16 cellular contexts compared by ENCODE assay signal in the genomic region with DNA sequence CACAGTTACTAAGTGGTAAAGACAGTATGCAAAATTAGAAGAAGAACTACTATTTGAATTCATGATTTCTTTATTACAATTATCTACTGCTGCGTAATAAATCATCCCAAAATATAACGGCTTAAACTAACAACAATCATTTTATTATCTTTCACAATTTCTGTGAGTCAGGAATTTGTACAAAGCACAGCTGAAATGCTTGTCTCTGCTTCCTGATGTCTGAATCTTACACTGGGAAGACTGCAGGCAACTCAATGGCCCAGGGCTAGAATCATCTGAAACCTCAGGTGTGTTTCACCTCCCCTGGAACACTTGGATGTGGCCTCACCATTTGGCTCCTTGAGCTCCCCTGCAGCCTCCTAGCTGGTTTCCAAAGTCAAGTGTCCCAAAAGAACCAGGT.
"Had no signal": no experiment of that assay in that cellular context is flagged by ENCODE, and none has a peak within 500 bp of the region (broad histone marks: within the 10 kb centered on the region; RNA-seq: fewer than 3 reads in every experiment).

No MANE protein-coding gene starts in this region.

- H3K27me3 ChIP-seq: ovary, spleen, testis had no signal

- H3K27me3 Mint-ChIP-seq: activated CD8-positive, alpha-beta T cell treated with anti-CD3 and anti-CD28 coated beads for 36 hours; brain; dendritic cell treated with granulocyte-macrophage colony-stimulating factor and Interleukin-4, amounts not matched to agents 40 ng/mL and 50 ng/mL, for 4 days; stimulated activated naive CD8-positive, alpha-beta T cell treated with anti-CD3 and anti-CD28 coated beads, Interleukin-15, amount 100 ng/mL, for 72 hours had no signal

- H3K27ac ChIP-seq: ovary, testis had no signal

- ATAC-seq: activated CD8-positive, alpha-beta T cell treated with anti-CD3 and anti-CD28 coated beads for 36 hours; activated naive CD4-positive, alpha-beta T cell treated with anti-CD3 and anti-CD28 coated beads, Interleukin-2, amount 50 U/mL, for 72 hours; sciatic nerve; stimulated activated naive CD8-positive, alpha-beta T cell treated with anti-CD3 and anti-CD28 coated beads, Interleukin-15, amount 100 ng/mL, for 72 hours; T-helper 17 cell had no signal

- H3K36me3 Mint-ChIP-seq: activated naive CD4-positive, alpha-beta T cell treated with anti-CD3 and anti-CD28 coated beads, Interleukin-2, amount 50 U/mL, for 72 hours; brain had no signal

- H3K4me3 ChIP-seq: ovary, spleen, testis had no signal

- H3K4me1 ChIP-seq: spleen, testis had no signal

- DNase-seq: activated CD4-positive, alpha-beta T cell treated with anti-CD3 and anti-CD28 coated beads for 48 hours; activated CD8-positive, alpha-beta T cell treated with anti-CD3 and anti-CD28 coated beads for 36 hours; activated gamma-delta T cell; activated T-cell treated with anti-CD3 and anti-CD28 coated beads, Interleukin-2, amount 50 U/mL, for 48 hours; amniotic stem cell; hippocampal formation; ovary; spleen; stimulated activated naive CD8-positive, alpha-beta T cell treated with anti-CD3 and anti-CD28 coated beads, Interleukin-15, amount 100 ng/mL, for 72 hours; T-helper 17 cell; testis had no signal

- H3K4me3 Mint-ChIP-seq: activated CD8-positive, alpha-beta T cell treated with anti-CD3 and anti-CD28 coated beads for 36 hours; brain; dendritic cell treated with granulocyte-macrophage colony-stimulating factor and Interleukin-4, amounts not matched to agents 40 ng/mL and 50 ng/mL, for 4 days; neural crest cell; stimulated activated naive CD8-positive, alpha-beta T cell treated with anti-CD3 and anti-CD28 coated beads, Interleukin-15, amount 100 ng/mL, for 72 hours; T-helper 17 cell had no signal

- H3K9me3 Mint-ChIP-seq: activated CD8-positive, alpha-beta T cell treated with anti-CD3 and anti-CD28 coated beads for 36 hours; brain; dendritic cell treated with granulocyte-macrophage colony-stimulating factor and Interleukin-4, amounts not matched to agents 40 ng/mL and 50 ng/mL, for 4 days; neural crest cell had no signal

- H3K36me3 ChIP-seq: ovary, spleen had no signal

- H3K27ac Mint-ChIP-seq: activated CD8-positive, alpha-beta T cell treated with anti-CD3 and anti-CD28 coated beads for 36 hours; activated naive CD4-positive, alpha-beta T cell treated with anti-CD3 and anti-CD28 coated beads, Interleukin-2, amount 50 U/mL, for 72 hours; brain; dendritic cell treated with granulocyte-macrophage colony-stimulating factor and Interleukin-4, amounts not matched to agents 40 ng/mL and 50 ng/mL, for 4 days; stimulated activated naive CD8-positive, alpha-beta T cell treated with anti-CD3 and anti-CD28 coated beads, Interleukin-15, amount 100 ng/mL, for 72 hours; T-helper 17 cell had no signal

- H3K4me1 Mint-ChIP-seq: neural crest cell; stimulated activated naive CD8-positive, alpha-beta T cell treated with anti-CD3 and anti-CD28 coated beads, Interleukin-15, amount 100 ng/mL, for 72 hours; T-helper 17 cell had no signal
